Comparison of ENCODE assay signal across 32 cellular contexts in the genomic region with DNA sequence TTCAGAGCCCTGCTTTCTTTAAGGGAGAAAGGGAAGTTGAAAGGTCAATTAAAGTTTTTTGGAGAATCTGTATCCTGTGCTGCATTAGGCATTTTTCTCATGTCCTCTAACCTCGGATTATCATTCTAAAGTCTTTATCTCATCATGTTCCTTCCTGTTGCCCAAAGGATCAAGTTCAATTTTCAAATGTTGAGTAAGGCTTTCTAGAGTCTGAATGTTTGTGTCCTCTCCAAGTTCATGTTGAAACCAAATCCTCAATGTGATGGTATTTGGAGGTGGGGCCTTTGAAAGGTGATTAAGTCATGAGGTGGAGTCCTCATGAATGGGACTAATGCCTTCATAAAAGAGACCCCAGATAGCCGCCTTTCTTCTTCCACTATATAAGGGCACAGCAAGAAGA. TPM values are rescaled to one million over a fixed set of nuclear protein-coding genes. Genes with fewer than 3 reads are reported as not detected.
"Had no signal": no experiment of that assay in that cellular context is flagged by ENCODE, and none has a peak within 500 bp of the region (broad histone marks: within the 10 kb centered on the region; RNA-seq: fewer than 3 reads in every experiment).

No MANE protein-coding gene starts in this region.

- H3K9me3 ChIP-seq: adrenal gland, ascending aorta, psoas muscle, stomach, thyroid gland, upper lobe of left lung, vagina had no signal

- H3K9me3 Mint-ChIP-seq: activated naive CD4-positive, alpha-beta T cell treated with anti-CD3 and anti-CD28 coated beads for 36 hours; activated naive CD8-positive, alpha-beta T cell treated with anti-CD3 and anti-CD28 coated beads for 36 hours; dendritic cell treated with granulocyte-macrophage colony-stimulating factor and Interleukin-4, amounts not matched to agents 40 ng/mL and 50 ng/mL, for 4 days; natural killer cell; neural progenitor cell; stimulated activated naive B cell treated with anti-CD40 and anti-IgM and Interleukin-4, amounts not matched to agents 10 μg/mL and 1 μg/mL and 100 μg/mL, for 72 hours had no signal

- H3K27ac Mint-ChIP-seq: activated naive CD4-positive, alpha-beta T cell treated with anti-CD3 and anti-CD28 coated beads for 36 hours; activated naive CD8-positive, alpha-beta T cell treated with anti-CD3 and anti-CD28 coated beads for 36 hours; activated T-helper 1 cell treated with anti-CD3 and anti-CD28 coated beads, Interleukin-12 subunit alpha, Interleukin-12 subunit beta, Interleukin-2, Interleukin-4 antibody, amounts not matched to agents 30 ng/mL and 10 ng/mL and 1 ng/mL, durations not matched to agents 14 hours and 24 hours and 36 hours; dendritic cell treated with granulocyte-macrophage colony-stimulating factor and Interleukin-4, amounts not matched to agents 40 ng/mL and 50 ng/mL, for 4 days; natural killer cell; neural progenitor cell; stimulated activated naive B cell treated with anti-CD40 and anti-IgM and Interleukin-4, amounts not matched to agents 10 μg/mL and 1 μg/mL and 100 μg/mL, for 72 hours; T-helper 1 cell treated with Interleukin-12 subunit alpha and Interleukin-12 subunit beta and Interleukin-4 antibody, amounts not matched to agents 30 μg/mL and 1 μg/mL, for 36 hours had no signal

- H2AFZ ChIP-seq: neural progenitor cell, parathyroid adenoma had no signal

- H3K4me3 ChIP-seq: adrenal gland, ascending aorta, heart right ventricle, neural progenitor cell, psoas muscle, stomach, thyroid gland, upper lobe of left lung, vagina had no signal

- H3K9ac ChIP-seq: neural progenitor cell, parathyroid adenoma had no signal

- H3K36me3 ChIP-seq: adrenal gland, ascending aorta, heart right ventricle, neural progenitor cell, stomach, thyroid gland, upper lobe of left lung, vagina, WERI-Rb-1 had no signal

- H3K27ac ChIP-seq: ascending aorta, heart right ventricle, neural progenitor cell, parathyroid adenoma, psoas muscle, stomach, thyroid gland, upper lobe of left lung, vagina, WERI-Rb-1 had no signal

- H3K4me2 ChIP-seq: neural progenitor cell had no signal

- DNase-seq: activated CD4-positive, alpha-beta T cell treated with anti-CD3 and anti-CD28 coated beads for 48 hours; activated CD4-positive, alpha-beta T cell treated with anti-CD3 and anti-CD28 coated beads, Interleukin-2, amount 50 U/mL, for 48 hours; activated CD8-positive, alpha-beta memory T cell treated with anti-CD3 and anti-CD28 coated beads for 24 hours; activated effector memory CD4-positive, alpha-beta T cell treated with anti-CD3 and anti-CD28 coated beads, Interleukin-2, amount 50 U/mL, for 16 hours; activated naive CD4-positive, alpha-beta T cell treated with anti-CD3 and anti-CD28 coated beads for 36 hours; activated naive CD8-positive, alpha-beta T cell treated with anti-CD3 and anti-CD28 coated beads for 36 hours; adrenal gland; central memory CD4-positive, alpha-beta T cell; effector CD4-positive, alpha-beta T cell; foreskin melanocyte; heart right ventricle; left colon; mesenchymal stem cell; natural killer cell; occipital lobe; psoas muscle; stimulated activated CD4-positive, alpha-beta T cell treated with anti-CD3 and anti-CD28 coated beads, Interleukin-15, amount 100 ng/mL, for 24 hours; stimulated activated CD4-positive, alpha-beta T cell treated with anti-CD3 and anti-CD28 coated beads, Interleukin-2, amount 100 ng/mL, for 24 hours; stimulated activated naive B cell treated with anti-CD40 and anti-IgM and Interleukin-4, amounts not matched to agents 10 μg/mL and 1 μg/mL and 100 μg/mL, for 72 hours; stomach; SW 1271; T-helper 9 cell; thyroid gland; upper lobe of left lung; WERI-Rb-1 had no signal

- H3K4me1 ChIP-seq: adrenal gland, ascending aorta, heart right ventricle, neural progenitor cell, parathyroid adenoma, psoas muscle, stomach, thyroid gland, upper lobe of left lung had no signal

- H3K36me3 Mint-ChIP-seq: activated naive CD8-positive, alpha-beta T cell treated with anti-CD3 and anti-CD28 coated beads for 36 hours; natural killer cell; neural progenitor cell; stimulated activated naive B cell treated with anti-CD40 and anti-IgM and Interleukin-4, amounts not matched to agents 10 μg/mL and 1 μg/mL and 100 μg/mL, for 72 hours had no signal

- H3K4me1 Mint-ChIP-seq: natural killer cell; neural progenitor cell; stimulated activated naive B cell treated with anti-CD40 and anti-IgM and Interleukin-4, amounts not matched to agents 10 μg/mL and 1 μg/mL and 100 μg/mL, for 72 hours had no signal

- H3K27me3 ChIP-seq: adrenal gland, ascending aorta, neural progenitor cell, stomach, thyroid gland, upper lobe of left lung, vagina had no signal

- H3K79me2 ChIP-seq: parathyroid adenoma had no signal

- H3K4me3 Mint-ChIP-seq: activated naive CD4-positive, alpha-beta T cell treated with anti-CD3 and anti-CD28 coated beads for 36 hours; activated naive CD8-positive, alpha-beta T cell treated with anti-CD3 and anti-CD28 coated beads for 36 hours; activated T-helper 1 cell treated with anti-CD3 and anti-CD28 coated beads, Interleukin-12 subunit alpha, Interleukin-12 subunit beta, Interleukin-2, Interleukin-4 antibody, amounts not matched to agents 30 ng/mL and 10 ng/mL and 1 ng/mL, durations not matched to agents 14 hours and 24 hours and 36 hours; dendritic cell treated with granulocyte-macrophage colony-stimulating factor and Interleukin-4, amounts not matched to agents 40 ng/mL and 50 ng/mL, for 4 days; natural killer cell; neural progenitor cell; stimulated activated naive B cell treated with anti-CD40 and anti-IgM and Interleukin-4, amounts not matched to agents 10 μg/mL and 1 μg/mL and 100 μg/mL, for 72 hours; T-helper 1 cell treated with Interleukin-12 subunit alpha and Interleukin-12 subunit beta and Interleukin-4 antibody, amounts not matched to agents 30 μg/mL and 1 μg/mL, for 36 hours had no signal

RNA-seq across cellular contexts. Expression of a gene that starts 20.2 kb away (rescaled TPM):
- total RNA-seq: natural killer cell had no signal
